ENCODE assay signal across 16 cellular contexts in genomic region chr9:31153250-31153840, GRCh38.
DNase-seq lines count a peak whose midpoint lies in the region; ATAC-seq and TF ChIP-seq lines count a peak whose summit lies in the region.
"Had no signal": no experiment of that assay in that cellular context is flagged by ENCODE, and none has a peak within 500 bp of the region (broad histone marks: within the 10 kb centered on the region; RNA-seq: fewer than 3 reads in every experiment).

No MANE protein-coding gene starts in this region.

- H3K27me3 ChIP-seq in osteoblast (ENCODE audit: insufficient read depth, low read length): no peaks in the 10 kb centered on the region
- H3K27me3 ChIP-seq: transverse colon had no signal

- H4K20me1 ChIP-seq in osteoblast (ENCODE audit: insufficient read depth, low read length): no peaks in the 10 kb centered on the region

- no peaks in the 10 kb centered on the region for H3K79me2 ChIP-seq in osteoblast (ENCODE audit: insufficient read depth, low read length)

- DNase-seq in NCI-H226 (peak; percentile 17), osteoblast (ENCODE audit: insufficient read length, low spot score, missing footprints) (peak; percentile 52), occipital lobe (lab: John Stamatoyannopoulos, UW) (no peak), ACHN (no peak), left ventricle myocardium superior (no peak), GOT3 (lab: John Stamatoyannopoulos, UW) (no peak)
- DNase-seq: activated CD4-positive, alpha-beta T cell treated with anti-CD3 and anti-CD28 coated beads for 48 hours; Calu3; head of caudate nucleus; KBM-7; mesendoderm; NCI-H345; SHP77 treated with DMSO at 0.1 percent for 48 hours; transverse colon had no signal

- ATAC-seq in GM19372 (IDR thresholded peaks at IDR 0.05; ENCODE audit: low read depth, unreplicated experiment) (peak; percentile 80), HG02885 (IDR thresholded peaks at IDR 0.05; ENCODE audit: poor library complexity, unreplicated experiment) (peak; percentile 99), left ventricle myocardium superior (no peak)

- intact Hi-C loops in left ventricle myocardium superior (cut with micrococcal nuclease): no loop called here

- no peak overlapping the region for H3K27ac ChIP-seq in osteoblast (ENCODE audit: low read depth, low read length)
- H3K27ac ChIP-seq: transverse colon had no signal

- H2AFZ ChIP-seq in osteoblast (ENCODE audit: low read length): no peak overlapping the region

- no peak overlapping the region for H3K4me3 ChIP-seq in osteoblast (ENCODE audit: insufficient read depth, low read length)
- H3K4me3 ChIP-seq: transverse colon had no signal

- in situ Hi-C loops in ACHN (cut with HindIII; ENCODE audit: low pct_ligation_motif_present, low pct_unique_long_range_greater_than_20kb, low sequenced_read_pairs): no loop called here

- no peaks in the 10 kb centered on the region for H3K9me3 ChIP-seq in osteoblast (ENCODE audit: low read depth, low read length)
- H3K9me3 ChIP-seq: transverse colon had no signal

- TF ChIP-seq CTCF in osteoblast (IDR thresholded peaks at IDR 0.05; ENCODE audit: extremely low read depth, low read depth, low read length): no peak

- no peaks in the 10 kb centered on the region for H3K36me3 ChIP-seq in osteoblast (ENCODE audit: insufficient read depth, low read length)
- H3K36me3 ChIP-seq: transverse colon had no signal

- no peak overlapping the region for H3K4me2 ChIP-seq in osteoblast (ENCODE audit: insufficient read depth, low read length)

- no peaks in the 10 kb centered on the region for H3K4me1 ChIP-seq in osteoblast (ENCODE audit: insufficient read depth, low read length)
- H3K4me1 ChIP-seq: transverse colon had no signal

Comparison
In these comparisons a context has a peak if more than half of its experiments do, and no peak if none do; other contexts are left out.
1. DNase-seq: peak in NCI-H226 (single experiment) and osteoblast (single experiment); none in occipital lobe (single experiment), ACHN (single experiment), left ventricle myocardium superior (single experiment) and GOT3 (single experiment).